ENCODE assay signal across 26 cellular contexts in genomic region chr11:2189938-2190669, GRCh38. TPM values are rescaled to one million over a fixed set of nuclear protein-coding genes. Genes with fewer than 3 reads are reported as not detected.
"Had no signal": no experiment of that assay in that cellular context is flagged by ENCODE, and none has a peak within 500 bp of the region (broad histone marks: within the 10 kb centered on the region; RNA-seq: fewer than 3 reads in every experiment).

No MANE protein-coding gene starts in this region.

- H3K36me3 Mint-ChIP-seq: activated naive CD8-positive, alpha-beta T cell; natural killer cell; stimulated activated naive B cell treated with anti-CD40 and anti-IgM and Interleukin-4, amounts not matched to agents 10 μg/mL and 1 μg/mL and 100 μg/mL, for 72 hours had no signal

- H3K9me3 ChIP-seq: colonic mucosa, esophagus squamous epithelium, gastrocnemius medialis, sigmoid colon, transverse colon, vagina had no signal

- DNase-seq: activated CD4-positive, alpha-beta T cell treated with anti-CD3 and anti-CD28 coated beads, Interleukin-2, amount 10 ng/mL, durations not matched to agents 7 days and 5 days; activated CD8-positive, alpha-beta T cell treated with anti-CD3 and anti-CD28 coated beads for 36 hours; activated gamma-delta T cell treated with Interleukin-2 at 50 U/mL for 16 hours; activated T-cell treated with anti-CD3 and anti-CD28 coated beads, Interleukin-2, amount 50 U/mL, for 1 hour; colonic mucosa; dorsolateral prefrontal cortex; esophagus squamous epithelium; gastrocnemius medialis; left ventricle myocardium superior; mammary epithelial cell; midbrain; natural killer cell; posterior cingulate gyrus; sigmoid colon; stimulated activated CD4-positive, alpha-beta T cell treated with anti-CD3 and anti-CD28 coated beads, Interleukin-15, amount 100 ng/mL, for 24 hours; stimulated activated naive B cell treated with anti-CD40 and anti-IgM and Interleukin-4, amounts not matched to agents 10 μg/mL and 1 μg/mL and 100 μg/mL, for 72 hours; transverse colon had no signal

- H3K27ac Mint-ChIP-seq: activated CD4-positive, alpha-beta T cell treated with anti-CD3 and anti-CD28 coated beads, Interleukin-2, amount 10 ng/mL, durations not matched to agents 7 days and 5 days; activated CD8-positive, alpha-beta T cell treated with anti-CD3 and anti-CD28 coated beads for 36 hours; activated naive CD8-positive, alpha-beta T cell; natural killer cell; stimulated activated naive B cell treated with anti-CD40 and anti-IgM and Interleukin-4, amounts not matched to agents 10 μg/mL and 1 μg/mL and 100 μg/mL, for 72 hours; T-helper 2 cell treated with Interferon-gamma antibody and Interleukin-4, amounts not matched to agents 5 μg/mL and 100 μg/mL, for 36 hours had no signal

- H3K9me3 Mint-ChIP-seq: activated CD4-positive, alpha-beta T cell treated with anti-CD3 and anti-CD28 coated beads, Interleukin-2, amount 10 ng/mL, durations not matched to agents 7 days and 5 days; activated CD8-positive, alpha-beta T cell treated with anti-CD3 and anti-CD28 coated beads for 36 hours; natural killer cell; stimulated activated naive B cell treated with anti-CD40 and anti-IgM and Interleukin-4, amounts not matched to agents 10 μg/mL and 1 μg/mL and 100 μg/mL, for 72 hours; T-helper 2 cell treated with Interferon-gamma antibody and Interleukin-4, amounts not matched to agents 5 μg/mL and 100 μg/mL, for 36 hours had no signal

- H3K36me3 ChIP-seq: colonic mucosa, esophagus squamous epithelium, gastrocnemius medialis, sigmoid colon, transverse colon, vagina had no signal

- H3K27me3 ChIP-seq: colonic mucosa, vagina had no signal

- H3K4me3 Mint-ChIP-seq: activated CD4-positive, alpha-beta T cell treated with anti-CD3 and anti-CD28 coated beads, Interleukin-2, amount 10 ng/mL, durations not matched to agents 7 days and 5 days; activated CD8-positive, alpha-beta T cell treated with anti-CD3 and anti-CD28 coated beads for 36 hours; activated naive CD8-positive, alpha-beta T cell; natural killer cell; stimulated activated naive B cell treated with anti-CD40 and anti-IgM and Interleukin-4, amounts not matched to agents 10 μg/mL and 1 μg/mL and 100 μg/mL, for 72 hours; T-helper 2 cell treated with Interferon-gamma antibody and Interleukin-4, amounts not matched to agents 5 μg/mL and 100 μg/mL, for 36 hours had no signal

- H3K4me3 ChIP-seq: colonic mucosa, dorsolateral prefrontal cortex, esophagus squamous epithelium, gastrocnemius medialis, sigmoid colon, smooth muscle cell, transverse colon, vagina had no signal

- H3K4me2 ChIP-seq: smooth muscle cell had no signal

- H3K27ac ChIP-seq: colonic mucosa, dorsolateral prefrontal cortex, esophagus squamous epithelium, gastrocnemius medialis, sigmoid colon, transverse colon, vagina, VCaP had no signal

- H3K4me1 ChIP-seq: colonic mucosa, gastrocnemius medialis, sigmoid colon, vagina had no signal

RNA-seq across cellular contexts. Expression of gene TH, which starts 18.5 kb away (rescaled TPM):
- total RNA-seq: activated CD4-positive, alpha-beta T cell treated with anti-CD3 and anti-CD28 coated beads, Interleukin-2, amount 10 ng/mL, durations not matched to agents 7 days and 5 days; activated CD8-positive, alpha-beta T cell treated with anti-CD3 and anti-CD28 coated beads for 36 hours; gastrocnemius medialis; left ventricle myocardium superior; natural killer cell; omental fat pad; sigmoid colon; smooth muscle cell; transverse colon had no signal
- polyA plus RNA-seq: smooth muscle cell had no signal

RNA-seq across cellular contexts. Expression of gene INS, which starts 29.1 kb away (rescaled TPM):
- total RNA-seq: activated CD4-positive, alpha-beta T cell treated with anti-CD3 and anti-CD28 coated beads, Interleukin-2, amount 10 ng/mL, durations not matched to agents 7 days and 5 days; activated CD8-positive, alpha-beta T cell treated with anti-CD3 and anti-CD28 coated beads for 36 hours; bronchial epithelial cell; dorsolateral prefrontal cortex; esophagus squamous epithelium; gastrocnemius medialis; left ventricle myocardium superior; mammary epithelial cell; natural killer cell; omental fat pad; renal cortical epithelial cell; sigmoid colon; smooth muscle cell; temporal lobe; transverse colon; vagina had no signal
- polyA plus RNA-seq: mammary epithelial cell, smooth muscle cell had no signal

RNA-seq across cellular contexts. Expression of gene IGF2, which starts 50.9 kb away (rescaled TPM):
- total RNA-seq: natural killer cell had no signal
